ENCODE assay signal across 2 cellular contexts in genomic region chr1:16884487-16884886, GRCh38. TPM values are rescaled to one million over a fixed set of nuclear protein-coding genes. Genes with fewer than 3 reads are reported as not detected.
"Had no signal": no experiment of that assay in that cellular context is flagged by ENCODE, and none has a peak within 500 bp of the region (broad histone marks: within the 10 kb centered on the region; RNA-seq: fewer than 3 reads in every experiment).

No MANE protein-coding gene starts in this region.

RNA-seq across cellular contexts. Expression of gene RNU1-2, which starts 11.3 kb away (rescaled TPM):
- total RNA-seq: LHCN-M2, M059J had no signal
